ENCODE assay signal across 15 cellular contexts in genomic region chr2:233439191-233439590, GRCh38.
DNase-seq lines count a peak whose midpoint lies in the region; ATAC-seq and TF ChIP-seq lines count a peak whose summit lies in the region.
"Had no signal": no experiment of that assay in that cellular context is flagged by ENCODE, and none has a peak within 500 bp of the region (broad histone marks: within the 10 kb centered on the region; RNA-seq: fewer than 3 reads in every experiment).

No MANE protein-coding gene starts in this region.

- no peak for ATAC-seq in stimulated activated naive CD8-positive, alpha-beta T cell treated with anti-CD3 and anti-CD28 coated beads, Interleukin-15, Interleukin-2, amounts not matched to agents 100 U/mL and 50 U/mL, for 24 hours
- no peak for ATAC-seq in naive thymus-derived CD8-positive, alpha-beta T cell
- ATAC-seq: body of pancreas, left lung had no signal

- H3K27me3 ChIP-seq in dorsolateral prefrontal cortex: no peaks in the 10 kb centered on the region
- H3K27me3 ChIP-seq: body of pancreas, left lung, neural progenitor cell had no signal

- H3K4me3 Mint-ChIP-seq in stimulated activated naive CD8-positive, alpha-beta T cell treated with anti-CD3 and anti-CD28 coated beads, Interleukin-15, Interleukin-2, amounts not matched to agents 100 ng/mL and 50 ng/mL, for 24 hours: no peak overlapping the region
- H3K4me3 Mint-ChIP-seq in naive thymus-derived CD8-positive, alpha-beta T cell: no peak overlapping the region
- no peak overlapping the region for H3K4me3 Mint-ChIP-seq in immature natural killer cell
- H3K4me3 Mint-ChIP-seq: neural progenitor cell, type B pancreatic cell had no signal

- TF ChIP-seq CTCF in dorsolateral prefrontal cortex (IDR thresholded peaks at IDR 0.05 in 54 of 56, conservative IDR thresholded peaks at IDR 0.05 in 2 of 56; ENCODE audit: low read depth in 1 of 56, partially characterized antibody in 56 of 56): no peak

- peak overlapping the region in 18 of 59 donors; percentile 3 to 59 (median 29) for H3K27ac ChIP-seq in dorsolateral prefrontal cortex
- H3K27ac ChIP-seq: body of pancreas, left lung, neural progenitor cell had no signal

- H3K27me3 Mint-ChIP-seq in stimulated activated naive CD8-positive, alpha-beta T cell treated with anti-CD3 and anti-CD28 coated beads, Interleukin-15, Interleukin-2, amounts not matched to agents 100 ng/mL and 50 ng/mL, for 24 hours: no peaks in the 10 kb centered on the region
- no peaks in the 10 kb centered on the region for H3K27me3 Mint-ChIP-seq in naive thymus-derived CD8-positive, alpha-beta T cell
- peaks cover 0 to 7% (median 6%) of the 10 kb centered on the region in 3 donors for H3K27me3 Mint-ChIP-seq in immature natural killer cell (ENCODE audit: low read depth in 3 of 3)
- H3K27me3 Mint-ChIP-seq: type B pancreatic cell had no signal

- H3K36me3 Mint-ChIP-seq in stimulated activated naive CD8-positive, alpha-beta T cell treated with anti-CD3 and anti-CD28 coated beads, Interleukin-15, Interleukin-2, amounts not matched to agents 100 ng/mL and 50 ng/mL, for 24 hours (ENCODE audit: low read depth): peaks cover 42% of the 10 kb centered on the region
- peaks cover 6 to 93% (median 17%) of the 10 kb centered on the region in 3 donors for H3K36me3 Mint-ChIP-seq in naive thymus-derived CD8-positive, alpha-beta T cell
- peaks cover 14 to 40% (median 27%) of the 10 kb centered on the region in 3 donors for H3K36me3 Mint-ChIP-seq in immature natural killer cell
- H3K36me3 Mint-ChIP-seq: type B pancreatic cell had no signal

- DNase-seq in stimulated activated naive CD8-positive, alpha-beta T cell treated with anti-CD3 and anti-CD28 coated beads, Interleukin-15, Interleukin-2, amounts not matched to agents 100 U/mL and 50 U/mL, for 24 hours: no peak
- DNase-seq in dorsolateral prefrontal cortex: peak in 9 of 10 donors; percentile 62 to 87 (median 79)
- DNase-seq in naive thymus-derived CD8-positive, alpha-beta T cell: peak in 1 of 10 donors; percentile 13
- no peak for DNase-seq in germinal center (ENCODE audit: low spot score)
- DNase-seq in immature natural killer cell: no peak
- DNase-seq in NCI-H526 (lab: John Stamatoyannopoulos, UW): no peak
- DNase-seq in NCI-H146 treated with DMSO at 0.1 percent for 48 hours (lab: John Stamatoyannopoulos, UW; ENCODE audit: unreplicated experiment): no peak
- DNase-seq: glutamatergic neuron; left lung; NCI-H2227 treated with DMSO at 0.1 percent for 48 hours; stimulated activated CD4-positive, alpha-beta T cell treated with anti-CD3 and anti-CD28 coated beads, Interleukin-15, amount 100 ng/mL, for 24 hours had no signal

- POLR2A ChIA-PET in naive thymus-derived CD8-positive, alpha-beta T cell (lab: Charles Lee): interaction anchor here (0.7 to 1.8 kb wide), 3 partner anchors 20 to 37 kb away, joined by 3 to 4 read pairs (median 3); no protein-coding TSS in a partner anchor

- peak overlapping the region in 3 of 59 donors; percentile 1 to 12 (median 5) for H3K4me3 ChIP-seq in dorsolateral prefrontal cortex
- H3K4me3 ChIP-seq: body of pancreas, left lung, neural progenitor cell had no signal

- H3K4me1 Mint-ChIP-seq in stimulated activated naive CD8-positive, alpha-beta T cell treated with anti-CD3 and anti-CD28 coated beads, Interleukin-15, Interleukin-2, amounts not matched to agents 100 ng/mL and 50 ng/mL, for 24 hours (ENCODE audit: low read depth): peaks cover 29% of the 10 kb centered on the region
- H3K4me1 Mint-ChIP-seq in naive thymus-derived CD8-positive, alpha-beta T cell: peaks cover 27 to 47% (median 35%) of the 10 kb centered on the region in 4 donors
- H3K4me1 Mint-ChIP-seq in immature natural killer cell: peaks cover 37 to 53% of the 10 kb centered on the region in 2 donors

- peak overlapping the region; percentile 21 for H3K27ac Mint-ChIP-seq in stimulated activated naive CD8-positive, alpha-beta T cell treated with anti-CD3 and anti-CD28 coated beads, Interleukin-15, Interleukin-2, amounts not matched to agents 100 ng/mL and 50 ng/mL, for 24 hours
- H3K27ac Mint-ChIP-seq in naive thymus-derived CD8-positive, alpha-beta T cell: peak overlapping the region in 8 of 10 donors; percentile 1 to 86 (median 56)
- H3K27ac Mint-ChIP-seq in immature natural killer cell: peak overlapping the region in 2 of 6 donors; percentile 11 to 27
- H3K27ac Mint-ChIP-seq: type B pancreatic cell had no signal

- H3K9me3 Mint-ChIP-seq in stimulated activated naive CD8-positive, alpha-beta T cell treated with anti-CD3 and anti-CD28 coated beads, Interleukin-15, Interleukin-2, amounts not matched to agents 100 ng/mL and 50 ng/mL, for 24 hours: no peaks in the 10 kb centered on the region
- no peaks in the 10 kb centered on the region for H3K9me3 Mint-ChIP-seq in naive thymus-derived CD8-positive, alpha-beta T cell
- no peaks in the 10 kb centered on the region for H3K9me3 Mint-ChIP-seq in immature natural killer cell
- H3K9me3 Mint-ChIP-seq: neural progenitor cell, type B pancreatic cell had no signal

- intact Hi-C loops in dorsolateral prefrontal cortex (cut with DNase I): no loop called here

Comparison
In these comparisons a context has a peak if more than half of its experiments do, and no peak if none do; other contexts are left out.
1. DNase-seq: peak in dorsolateral prefrontal cortex (9 of 10); none in stimulated activated naive CD8-positive, alpha-beta T cell treated with anti-CD3 and anti-CD28 coated beads, Interleukin-15, Interleukin-2, amounts not matched to agents 100 U/mL and 50 U/mL, for 24 hours (single experiment), germinal center (single experiment), immature natural killer cell (0 of 3), NCI-H526 (0 of 2) and NCI-H146 treated with DMSO at 0.1 percent for 48 hours (single experiment).